In genomic region chr20:44355503-44356352, GRCh38 we compare ENCODE assay signal across 1 cellular context.
TF ChIP-seq lines count a peak whose summit lies in the region.

HNF4A (plus strand) TSS chr20:44355699; CDS start chr20:44355805, 106 bp downstream.

TF ChIP-seq in HepG2, 621 proteins besides CTCF, POLR2A, EP300 and RAD21 (continued from another document and continues in another):
- TF ChIP-seq ZNF609 (CRISPR knock-in tag; IDR thresholded peaks at IDR 0.05; ENCODE audit: borderline replicate concordance) (peak; percentile 89), CBFB (CRISPR knock-in tag; IDR thresholded peaks at IDR 0.05) (no peak; the same call in 1 of the 2 replicates), ISL2 (CRISPR knock-in tag; IDR thresholded peaks at IDR 0.05) (peak; percentile 92), ZFP36L2 (CRISPR knock-in tag; IDR thresholded peaks at IDR 0.05) (no peak), ZNF501 (CRISPR knock-in tag; IDR thresholded peaks at IDR 0.05) (peak; percentile 92), BATF2 (CRISPR knock-in tag; IDR thresholded peaks at IDR 0.05) (no peak), ZNF207 (IDR thresholded peaks at IDR 0.05; ENCODE audit: borderline replicate concordance) (no peak), TSC22D2 (CRISPR knock-in tag; IDR thresholded peaks at IDR 0.05; ENCODE audit: borderline replicate concordance) (peak; percentile 77; the same call in 1 of the 2 replicates), ZBTB40 (IDR thresholded peaks at IDR 0.05) (no peak), ZBTB40 (CRISPR knock-in tag; IDR thresholded peaks at IDR 0.05) (peak; percentile 53), CCAR2 (optimal IDR thresholded peaks at IDR 0.05; ENCODE audit: low read depth, low read length) (no peak), PITX1 (CRISPR knock-in tag; IDR thresholded peaks at IDR 0.05) (peak; percentile 89), MAFG (CRISPR knock-in tag; IDR thresholded peaks at IDR 0.05) (no peak), PREB (CRISPR knock-in tag; IDR thresholded peaks at IDR 0.05) (no peak), ZNF746 (CRISPR knock-in tag; IDR thresholded peaks at IDR 0.05) (no peak), GABPA (IDR thresholded peaks at IDR 0.05; ENCODE audit: low read depth, low read length) (no peak), GABPA (CRISPR knock-in tag; IDR thresholded peaks at IDR 0.05; ENCODE audit: low read depth) (no peak; the same call in 1 of the 2 replicates), ZNF792 (CRISPR knock-in tag; IDR thresholded peaks at IDR 0.05) (peak; percentile 70), ZNF597 (CRISPR knock-in tag; IDR thresholded peaks at IDR 0.05) (no peak), ZIK1 (CRISPR knock-in tag; IDR thresholded peaks at IDR 0.05; ENCODE audit: borderline replicate concordance, low read depth) (peak; percentile 86; the same call in 1 of the 2 replicates), KAT2B (IDR thresholded peaks at IDR 0.05; ENCODE audit: borderline replicate concordance, low read depth, low read length) (peak; percentile 46; the same call in 1 of the 2 replicates), ONECUT2 (CRISPR knock-in tag; IDR thresholded peaks at IDR 0.05) (peak; percentile 97), DNMT1 (CRISPR knock-in tag; IDR thresholded peaks at IDR 0.05) (0 out of 2 replicates have a peak, but pooled peaks have one; percentile 9), ZNF230 (CRISPR knock-in tag; IDR thresholded peaks at IDR 0.05) (peak; percentile 98), ZSCAN12 (CRISPR knock-in tag; IDR thresholded peaks at IDR 0.05) (no peak), MTA1 (CRISPR knock-in tag; IDR thresholded peaks at IDR 0.05; ENCODE audit: borderline replicate concordance) (peak; percentile 98), ZNF879 (CRISPR knock-in tag; IDR thresholded peaks at IDR 0.05) (peak; percentile 77; the same call in 1 of the 2 replicates), YY1 (IDR thresholded peaks at IDR 0.05; ENCODE audit: insufficient read depth, insufficient replicate concordance, low read depth, low read length) (peak; percentile 65), MED1 (CRISPR knock-in tag; IDR thresholded peaks at IDR 0.05) (peak; percentile 90), PCBP2 (optimal IDR thresholded peaks at IDR 0.05; ENCODE audit: low read depth, low read length, poor library complexity, severe bottlenecking) (no peak), ELF4 (CRISPR knock-in tag; IDR thresholded peaks at IDR 0.05; ENCODE audit: borderline replicate concordance) (peak; percentile 93; the same call in 1 of the 2 replicates), HOXA3 (CRISPR knock-in tag; IDR thresholded peaks at IDR 0.05) (peak; percentile 84), MED13 (CRISPR knock-in tag; IDR thresholded peaks at IDR 0.05) (peak; percentile 85), ATAD3A (CRISPR knock-in tag; IDR thresholded peaks at IDR 0.05) (no peak), DR1 (CRISPR knock-in tag; IDR thresholded peaks at IDR 0.05) (peak; percentile 83; the same call in 1 of the 2 replicates), TCF7 (IDR thresholded peaks at IDR 0.05; ENCODE audit: low read depth) (peak; percentile 17; the same call in 1 of the 2 replicates), ESRRA (CRISPR knock-in tag; IDR thresholded peaks at IDR 0.05; ENCODE audit: low read depth) (peak; percentile 78), RELA (CRISPR knock-in tag; IDR thresholded peaks at IDR 0.05) (peak; percentile 43; the same call in 1 of the 2 replicates), ZZZ3 (CRISPR knock-in tag; IDR thresholded peaks at IDR 0.05; ENCODE audit: borderline replicate concordance) (peak; percentile 34; the same call in 1 of the 2 replicates), HBP1 (CRISPR knock-in tag; IDR thresholded peaks at IDR 0.05; ENCODE audit: low read depth) (no peak; the same call in 1 of the 2 replicates), HOXA7 (CRISPR knock-in tag; IDR thresholded peaks at IDR 0.05) (no peak), NONO (IDR thresholded peaks at IDR 0.05) (no peak), NONO (CRISPR knock-in tag; conservative IDR thresholded peaks at IDR 0.05) (peak; percentile 84), KDM4B (CRISPR knock-in tag; IDR thresholded peaks at IDR 0.05) (peak; percentile 69), GATA4 (IDR thresholded peaks at IDR 0.05; ENCODE audit: borderline replicate concordance, low read depth) (peak; percentile 89), ZNF367 (CRISPR knock-in tag; IDR thresholded peaks at IDR 0.05; ENCODE audit: borderline replicate concordance) (0 out of 2 replicates have a peak, but pooled peaks have one; percentile 71), XBP1 (CRISPR knock-in tag; IDR thresholded peaks at IDR 0.05) (peak; percentile 62; the same call in 1 of the 2 replicates)
